In the genomic region with DNA sequence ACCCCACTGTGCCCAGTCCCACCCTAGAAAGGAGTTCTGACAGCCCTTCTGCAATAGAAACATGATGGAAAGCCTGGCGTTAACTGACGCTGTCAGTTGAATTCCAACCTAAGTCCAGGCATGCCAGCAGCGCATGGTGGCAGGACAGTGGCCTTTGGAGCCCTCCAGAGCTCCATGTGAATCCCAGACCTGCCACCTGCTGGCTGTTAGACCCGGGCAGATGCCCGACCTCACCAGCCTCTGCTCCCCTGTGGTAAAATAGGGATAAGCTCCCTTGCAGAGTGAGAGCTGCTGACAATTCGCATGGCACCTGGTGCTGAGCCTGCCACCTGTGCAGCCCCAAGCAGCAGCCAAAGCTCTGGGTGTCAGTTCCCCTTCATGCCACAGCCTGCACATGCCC, we compare ENCODE assay signal across 12 cellular contexts.
DNase-seq lines count a peak whose midpoint lies in the region; ATAC-seq and TF ChIP-seq lines count a peak whose summit lies in the region.
"Had no signal": no experiment of that assay in that cellular context is flagged by ENCODE, and none has a peak within 500 bp of the region (broad histone marks: within the 10 kb centered on the region; RNA-seq: fewer than 3 reads in every experiment).

No MANE protein-coding gene starts in this region.

- no TSS peak for BruUV-seq in Panc1 (replicated peaks; lab: Mats Ljungman, UMichigan)

- ATAC-seq in Right ventricle myocardium inferior, result peak; percentile 88
- 0 out of 2 replicates have a peak, but pooled peaks have one; percentile 65 for ATAC-seq in Panc1
- peak; percentile 75 to 83 for ATAC-seq in right cardiac atrium
- ATAC-seq in upper lobe of right lung, result peak; percentile 22

- H3K27me3 ChIP-seq in Panc1 (ENCODE audit: control insufficient read depth, insufficient read depth, low read length), result no peaks in the 10 kb centered on the region
- H3K27me3 ChIP-seq in right cardiac atrium (ENCODE audit: control insufficient read depth, insufficient read depth), result no peaks in the 10 kb centered on the region
- no peaks in the 10 kb centered on the region for H3K27me3 ChIP-seq in upper lobe of right lung
- no peaks in the 10 kb centered on the region for H3K27me3 ChIP-seq in brain microvascular endothelial cell (replicated peaks)
- H3K27me3 ChIP-seq: BLaER1 had no signal

- H3K4me1 ChIP-seq in Panc1 (ENCODE audit: control insufficient read depth, insufficient read depth, low read length) (no peaks in the 10 kb centered on the region), right cardiac atrium (ENCODE audit: control insufficient read depth, insufficient read depth, low read length) (no peaks in the 10 kb centered on the region), upper lobe of right lung (no peaks in the 10 kb centered on the region)
- H3K4me1 ChIP-seq: BLaER1 had no signal

- H3K36me3 ChIP-seq in Panc1 (ENCODE audit: control insufficient read depth, insufficient read depth, low read length) (no peaks in the 10 kb centered on the region), upper lobe of right lung (no peaks in the 10 kb centered on the region), brain microvascular endothelial cell (replicated peaks) (no peaks in the 10 kb centered on the region)
- H3K36me3 ChIP-seq: BLaER1 had no signal

- no peak overlapping the region for H3K27ac ChIP-seq in Panc1 (ENCODE audit: low read length)
- H3K27ac ChIP-seq in right cardiac atrium (ENCODE audit: low read length), result no peak overlapping the region
- H3K27ac ChIP-seq in upper lobe of right lung, result no peak overlapping the region
- no peak overlapping the region for H3K27ac ChIP-seq in brain microvascular endothelial cell
- H3K27ac ChIP-seq: BLaER1 had no signal

- POLR2A ChIA-PET in Panc1 (lab: Charles Lee), result no interaction called here

- no peaks in the 10 kb centered on the region for H3K9me3 ChIP-seq in Panc1 (ENCODE audit: control insufficient read depth, insufficient read depth, low read depth, low read length)
- no peaks in the 10 kb centered on the region for H3K9me3 ChIP-seq in right cardiac atrium (ENCODE audit: control insufficient read depth, low read length)
- H3K9me3 ChIP-seq in upper lobe of right lung, result no peaks in the 10 kb centered on the region
- H3K9me3 ChIP-seq: BLaER1 had no signal

- DNase-seq in Right ventricle myocardium inferior (ENCODE audit: missing footprints) (peak; percentile 76), cardiac septum (ENCODE audit: low spot score) (no peak), Panc1 (ENCODE audit: low read depth, low spot score) (no peak), right cardiac atrium (peak in 2 of 3 donors; percentile 66 to 74), upper lobe of right lung (no peak), brain microvascular endothelial cell (no peak), nucleus accumbens (lab: John Stamatoyannopoulos, UW) (no peak)
- DNase-seq in activated CD4-positive, CD25-positive, alpha-beta regulatory T cell treated with anti-CD3 and anti-CD28 coated beads, Interleukin-2, amount 50 U/mL, for 72 hours, result no peak
- DNase-seq: activated CD4-positive, alpha-beta memory T cell treated with anti-CD3 and anti-CD28 coated beads for 36 hours; activated naive CD8-positive, alpha-beta T cell treated with anti-CD3 and anti-CD28 coated beads, Interleukin-2, amount 10 ng/mL, durations not matched to agents 7 days and 5 days; NCI-H187 treated with DMSO at 0.1 percent for 48 hours had no signal

- in situ Hi-C loops in Panc1 (cut with HindIII; ENCODE audit: low pct_unique_long_range_greater_than_20kb, low sequenced_read_pairs) (no loop called here), brain microvascular endothelial cell (cut with HindIII; ENCODE audit: low pct_ligation_motif_present, low sequenced_read_pairs) (no loop called here)

- intact Hi-C loops in Right ventricle myocardium inferior (cut with DNase I), result loop anchor here (1.0 kb wide), 1 partner anchor 237 kb away; no protein-coding TSS in a partner anchor
- intact Hi-C loops in cardiac septum (cut with DNase I), result loop anchor here (1.0 kb wide), 1 partner anchor 237 kb away; no protein-coding TSS in a partner anchor
- intact Hi-C loops in Panc1 (cut with micrococcal nuclease; ENCODE audit: unreplicated experiment), result no loop called here
- intact Hi-C loops in right cardiac atrium (cut with DNase I), result loop anchor here in 3 of 4 donors (5.0 to 10.0 kb wide), 3 partner anchors 236 to 354 kb away; a partner anchor contains a TSS
- intact Hi-C loops in upper lobe of right lung (cut with DNase I), result no loop called here

- CTCF ChIA-PET in Panc1 (lab: Charles Lee), result interaction anchor here (0.7 to 0.8 kb wide), 4 partner anchors 104 to 237 kb away, joined by 3 read pairs; no protein-coding TSS in a partner anchor

- TF ChIP-seq CTCF in Panc1 (IDR thresholded peaks at IDR 0.05) (no peak), upper lobe of right lung (IDR thresholded peaks at IDR 0.05) (peak; percentile 13), brain microvascular endothelial cell (IDR thresholded peaks at IDR 0.05; ENCODE audit: low read depth, low read length, missing control alignments) (no peak)

- WGBS in right cardiac atrium, result 52% methylated on average over 6 of the region's 6 CpGs

- H3K4me3 ChIP-seq in Panc1 (ENCODE audit: low read depth in 2 of 2, low read length in 2 of 2), result no peak overlapping the region
- no peak overlapping the region for H3K4me3 ChIP-seq in right cardiac atrium (ENCODE audit: low read length)
- H3K4me3 ChIP-seq in upper lobe of right lung, result no peak overlapping the region
- no peak overlapping the region for H3K4me3 ChIP-seq in brain microvascular endothelial cell (ENCODE audit: low read depth, low read length)
- H3K4me3 ChIP-seq: BLaER1 had no signal

Comparison
In these comparisons a context has a peak if more than half of its experiments do, and no peak if none do; other contexts are left out.
1. DNase-seq: peak in Right ventricle myocardium inferior (single experiment) and right cardiac atrium (2 of 3); none in cardiac septum (single experiment), Panc1 (single experiment), upper lobe of right lung (single experiment), brain microvascular endothelial cell (single experiment), activated CD4-positive, CD25-positive, alpha-beta regulatory T cell treated with anti-CD3 and anti-CD28 coated beads, Interleukin-2, amount 50 U/mL, for 72 hours (single experiment) and nucleus accumbens (0 of 56).
2. ATAC-seq: peak in every context shown above with its lines; median percentile 88 in Right ventricle myocardium inferior; 79 in right cardiac atrium; 65 in Panc1; 22 in upper lobe of right lung.
3. intact Hi-C loops: an anchor here in Right ventricle myocardium inferior (1.0 kb wide), cardiac septum (1.0 kb wide) and right cardiac atrium (5.0 to 10.0 kb wide); none called in Panc1 and upper lobe of right lung.